Comparison of ENCODE assay signal across 31 cellular contexts in genomic region chr6:12105271-12105670, GRCh38.
"Had no signal": no experiment of that assay in that cellular context is flagged by ENCODE, and none has a peak within 500 bp of the region (broad histone marks: within the 10 kb centered on the region; RNA-seq: fewer than 3 reads in every experiment).

No MANE protein-coding gene starts in this region.

- H3K9me3 ChIP-seq: SJSA1, SK-N-SH had no signal

- H3K4me3 ChIP-seq: SJSA1 had no signal

- H3K27me3 ChIP-seq: brain microvascular endothelial cell, SJSA1 had no signal

- ATAC-seq: activated CD8-positive, alpha-beta T cell treated with anti-CD3 and anti-CD28 coated beads for 36 hours; activated T-cell treated with anti-CD3 and anti-CD28 coated beads, Interleukin-2, amount 50 U/mL, for 72 hours; activated T-helper 17 cell treated with anti-CD3 and anti-CD28 coated beads, Interleukin-2, amount 50 U/mL, for 72 hours; Panc1 had no signal

- H3K4me3 Mint-ChIP-seq: activated CD4-positive, alpha-beta T cell treated with anti-CD3 and anti-CD28 coated beads, Interleukin-2, amount 10 ng/mL, durations not matched to agents 24 days and 14 days; activated CD8-positive, alpha-beta T cell treated with anti-CD3 and anti-CD28 coated beads for 36 hours; activated naive CD8-positive, alpha-beta T cell treated with anti-CD3 and anti-CD28 coated beads for 36 hours; activated T-cell treated with anti-CD3 and anti-CD28 coated beads, Interleukin-2, amount 50 U/mL, for 72 hours; activated T-helper 17 cell treated with anti-CD3 and anti-CD28 coated beads, Interleukin-2, amount 50 U/mL, for 72 hours; T-helper 2 cell treated with Interferon-gamma antibody and Interleukin-4, amounts not matched to agents 5 μg/mL and 100 μg/mL, for 36 hours had no signal

- H3K4me1 ChIP-seq: SJSA1 had no signal

- H3K27me3 Mint-ChIP-seq: activated CD4-positive, alpha-beta T cell treated with anti-CD3 and anti-CD28 coated beads, Interleukin-2, amount 10 ng/mL, durations not matched to agents 24 days and 14 days; activated CD8-positive, alpha-beta T cell treated with anti-CD3 and anti-CD28 coated beads for 36 hours; activated naive CD8-positive, alpha-beta T cell treated with anti-CD3 and anti-CD28 coated beads for 36 hours; activated T-helper 17 cell treated with anti-CD3 and anti-CD28 coated beads, Interleukin-2, amount 50 U/mL, for 72 hours had no signal

- H3K9me3 Mint-ChIP-seq: activated CD4-positive, alpha-beta T cell treated with anti-CD3 and anti-CD28 coated beads, Interleukin-2, amount 10 ng/mL, durations not matched to agents 24 days and 14 days; activated T-helper 17 cell treated with anti-CD3 and anti-CD28 coated beads, Interleukin-2, amount 50 U/mL, for 72 hours; T-helper 1 cell treated with Interleukin-12 subunit alpha and Interleukin-12 subunit beta and Interleukin-4 antibody, amounts not matched to agents 30 μg/mL and 1 μg/mL, for 36 hours had no signal

- H3K27ac Mint-ChIP-seq: activated CD4-positive, alpha-beta T cell treated with anti-CD3 and anti-CD28 coated beads, Interleukin-2, amount 10 ng/mL, durations not matched to agents 24 days and 14 days; activated CD8-positive, alpha-beta T cell treated with anti-CD3 and anti-CD28 coated beads for 36 hours; activated naive CD8-positive, alpha-beta T cell treated with anti-CD3 and anti-CD28 coated beads for 36 hours; activated T-cell treated with anti-CD3 and anti-CD28 coated beads, Interleukin-2, amount 50 U/mL, for 72 hours; activated T-helper 17 cell treated with anti-CD3 and anti-CD28 coated beads, Interleukin-2, amount 50 U/mL, for 72 hours; T-helper 1 cell treated with Interleukin-12 subunit alpha and Interleukin-12 subunit beta and Interleukin-4 antibody, amounts not matched to agents 30 μg/mL and 1 μg/mL, for 36 hours; T-helper 2 cell treated with Interferon-gamma antibody and Interleukin-4, amounts not matched to agents 5 μg/mL and 100 μg/mL, for 36 hours had no signal

- H3K27ac ChIP-seq: brain microvascular endothelial cell, SJSA1 had no signal

- DNase-seq: activated CD4-positive, alpha-beta T cell treated with anti-CD3 and anti-CD28 coated beads, Interleukin-2, amount 10 ng/mL, durations not matched to agents 24 days and 14 days; activated CD4-positive, alpha-beta T cell treated with anti-CD3 and anti-CD28 coated beads, Interleukin-2, amount 50 U/mL, for 4 hours; activated CD8-positive, alpha-beta T cell treated with anti-CD3 and anti-CD28 coated beads for 36 hours; activated effector memory CD4-positive, alpha-beta T cell treated with anti-CD3 and anti-CD28 coated beads, Interleukin-2, amount 50 U/mL, for 16 hours; activated naive CD4-positive, alpha-beta T cell; activated naive CD4-positive, alpha-beta T cell treated with anti-CD3 and anti-CD28 coated beads, Interleukin-2, amount 50 U/mL, for 16 hours; activated naive CD8-positive, alpha-beta T cell treated with anti-CD3 and anti-CD28 coated beads for 36 hours; activated T-cell treated with anti-CD3 and anti-CD28 coated beads, Interleukin-2, amount 50 U/mL, for 1 hour; activated T-cell treated with anti-CD3 and anti-CD28 coated beads, Interleukin-2, amount 50 U/mL, for 72 hours; amniotic stem cell; aorta; brain microvascular endothelial cell; central memory CD4-positive, alpha-beta T cell; Karpas-422; KBM-7; NCI-H1436 treated with DMSO at 0.1 percent for 48 hours; NCI-H1694 treated with DMSO at 0.1 percent for 48 hours; NCI-H2029; NCI-H2171 treated with DMSO at 0.1 percent for 48 hours; NCI-H2227 treated with DMSO at 0.1 percent for 48 hours; NCI-H446; NCI-H510A treated with DMSO at 0.1 percent for 48 hours; NCI-H526 treated with DMSO at 0.1 percent for 48 hours; NCI-H774; SHP77 treated with DMSO at 0.1 percent for 48 hours; SK-N-SH had no signal
